In genomic region chr9:92404031-92404430, GRCh38 we compare ENCODE assay signal across 1 cellular context.
TF ChIP-seq lines count a peak whose summit lies in the region.

No MANE protein-coding gene starts in this region.

TF ChIP-seq in K562, 482 proteins besides CTCF, POLR2A, EP300 and RAD21:
- TF ChIP-seq NBN (IDR thresholded peaks at IDR 0.05; ENCODE audit: low read depth): no peak
- peak; percentile 58 for TF ChIP-seq C11orf30 (IDR thresholded peaks at IDR 0.05; ENCODE audit: low read depth)
- TF ChIP-seq ZNF316 (IDR thresholded peaks at IDR 0.05): peak; percentile 62
- no peak for TF ChIP-seq ZNF764 (CRISPR knock-in tag; IDR thresholded peaks at IDR 0.05; ENCODE audit: low read depth)
- no peak for TF ChIP-seq MGA (IDR thresholded peaks at IDR 0.05)
- no peak for TF ChIP-seq HNRNPK (IDR thresholded peaks at IDR 0.05; ENCODE audit: low read depth, low read length, poor library complexity, severe bottlenecking)
- no peak for TF ChIP-seq NKRF (IDR thresholded peaks at IDR 0.05; ENCODE audit: borderline replicate concordance)
- TF ChIP-seq MAFK (IDR thresholded peaks at IDR 0.05; ENCODE audit: low read length): peak; percentile 21; the same call in 1 of the 2 replicates
- TF ChIP-seq MCM2 (IDR thresholded peaks at IDR 0.05; ENCODE audit: low read depth): no peak
- 0 out of 2 replicates have a peak, but pooled peaks have one; percentile 11 for TF ChIP-seq MAFG (tag; conservative IDR thresholded peaks at IDR 0.05)
